ENCODE assay signal across 3 cellular contexts in genomic region chr9:137885121-137885520, GRCh38. TPM values are rescaled to one million over a fixed set of nuclear protein-coding genes. Genes with fewer than 3 reads are reported as not detected.
"Had no signal": no experiment of that assay in that cellular context is flagged by ENCODE, and none has a peak within 500 bp of the region (broad histone marks: within the 10 kb centered on the region; RNA-seq: fewer than 3 reads in every experiment).

No MANE protein-coding gene starts in this region.

RNA-seq across cellular contexts. Expression of gene CACNA1B, which starts 7.5 kb away (rescaled TPM):
- total RNA-seq: GM23248, H4, HFFc6 had no signal
